ENCODE assay signal across 9 cellular contexts in the genomic region with DNA sequence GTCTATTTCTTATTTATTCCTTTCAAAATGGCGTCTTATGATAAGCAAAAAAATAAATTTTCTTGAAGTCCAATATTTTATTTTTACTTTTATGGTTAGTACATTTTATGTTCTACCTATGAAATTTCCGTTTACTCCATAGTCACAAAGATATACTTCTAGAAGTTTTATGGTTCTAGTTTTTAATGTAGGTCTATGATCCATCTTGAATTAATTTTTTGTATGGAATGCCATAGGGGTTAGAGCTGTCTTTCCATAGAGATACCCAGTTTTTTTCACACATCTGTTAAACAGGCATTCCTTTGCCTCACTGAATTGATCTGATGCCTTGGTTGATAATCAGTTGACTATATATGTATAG. TPM values are rescaled to one million over a fixed set of nuclear protein-coding genes. Genes with fewer than 3 reads are reported as not detected.
DNase-seq lines count a peak whose midpoint lies in the region; ATAC-seq lines count a peak whose summit lies in the region.
"Had no signal": no experiment of that assay in that cellular context is flagged by ENCODE, and none has a peak within 500 bp of the region (broad histone marks: within the 10 kb centered on the region; RNA-seq: fewer than 3 reads in every experiment).

No MANE protein-coding gene starts in this region.

- H3K9me3 ChIP-seq in iPS-20b (ENCODE audit: insufficient read depth, low read depth, low read length) (no peaks in the 10 kb centered on the region; the same call in 1 of the 2 replicates), subcutaneous abdominal adipose tissue (ENCODE audit: control insufficient read depth in 5 of 5, low read length in 5 of 5) (peaks cover 0 to 8% (median 6%) of the 10 kb centered on the region in 5 donors)
- H3K9me3 ChIP-seq: neutrophil had no signal

- H3K27me3 Mint-ChIP-seq in T-helper 1 cell treated with Interleukin-12 subunit alpha and Interleukin-12 subunit beta and Interleukin-4 antibody, amounts not matched to agents 30 μg/mL and 1 μg/mL, for 36 hours (ENCODE audit: low read depth): peaks cover 17% of the 10 kb centered on the region
- H3K27me3 Mint-ChIP-seq in activated naive CD8-positive, alpha-beta T cell treated with anti-CD3 and anti-CD28 coated beads for 36 hours: peaks cover 37% of the 10 kb centered on the region
- peaks cover 20% of the 10 kb centered on the region for H3K27me3 Mint-ChIP-seq in activated naive CD4-positive, alpha-beta T cell treated with anti-CD3 and anti-CD28 coated beads, Interleukin-2, amount 10 ng/mL, durations not matched to agents 7 days and 5 days

- H3K9me3 Mint-ChIP-seq in T-helper 1 cell treated with Interleukin-12 subunit alpha and Interleukin-12 subunit beta and Interleukin-4 antibody, amounts not matched to agents 30 μg/mL and 1 μg/mL, for 36 hours: peaks cover 5% of the 10 kb centered on the region
- H3K9me3 Mint-ChIP-seq in activated naive CD8-positive, alpha-beta T cell treated with anti-CD3 and anti-CD28 coated beads for 36 hours: peaks cover 6% of the 10 kb centered on the region
- peaks cover 6% of the 10 kb centered on the region for H3K9me3 Mint-ChIP-seq in activated naive CD4-positive, alpha-beta T cell treated with anti-CD3 and anti-CD28 coated beads, Interleukin-2, amount 10 ng/mL, durations not matched to agents 7 days and 5 days

- H3K4me3 ChIP-seq in iPS-20b (ENCODE audit: low read length): peak overlapping the region; percentile 68
- H3K4me3 ChIP-seq in subcutaneous abdominal adipose tissue (ENCODE audit: low read depth in 1 of 5, low read length in 5 of 5): peak overlapping the region in 3 of 5 donors; percentile 65 to 74 (median 70)

- H3K27me3 ChIP-seq in iPS-20b (ENCODE audit: insufficient read depth, low read length) (peaks cover 47% of the 10 kb centered on the region), subcutaneous abdominal adipose tissue (ENCODE audit: control insufficient read depth in 5 of 5, insufficient read depth in 4 of 5, low read length in 5 of 5) (peaks cover 0 to 2% (median 0%) of the 10 kb centered on the region in 5 donors)

- H3K36me3 ChIP-seq in iPS-20b (ENCODE audit: insufficient read depth, low read depth, low read length) (no peaks in the 10 kb centered on the region), subcutaneous abdominal adipose tissue (ENCODE audit: control insufficient read depth in 5 of 5, insufficient read depth in 5 of 5, low read length in 5 of 5) (no peaks in the 10 kb centered on the region)
- H3K36me3 ChIP-seq: neutrophil had no signal

- H3K27ac Mint-ChIP-seq in T-helper 1 cell treated with Interleukin-12 subunit alpha and Interleukin-12 subunit beta and Interleukin-4 antibody, amounts not matched to agents 30 μg/mL and 1 μg/mL, for 36 hours: no peak overlapping the region
- no peak overlapping the region for H3K27ac Mint-ChIP-seq in activated naive CD8-positive, alpha-beta T cell treated with anti-CD3 and anti-CD28 coated beads for 36 hours
- no peak overlapping the region for H3K27ac Mint-ChIP-seq in activated naive CD4-positive, alpha-beta T cell treated with anti-CD3 and anti-CD28 coated beads, Interleukin-2, amount 10 ng/mL, durations not matched to agents 7 days and 5 days

- CTCF ChIA-PET in activated naive CD4-positive, alpha-beta T cell treated with anti-CD3 and anti-CD28 coated beads, Interleukin-2, amount 10 ng/mL, durations not matched to agents 7 days and 5 days (lab: Charles Lee): interaction anchor here (1.2 to 1.4 kb wide), 2 partner anchors 46 to 97 kb away, joined by 3 read pairs; no protein-coding TSS in a partner anchor

- H3K4me1 ChIP-seq in iPS-20b (ENCODE audit: insufficient read depth, low read length) (peaks cover 5% of the 10 kb centered on the region; the same call in 1 of the 2 replicates), subcutaneous abdominal adipose tissue (ENCODE audit: control insufficient read depth in 5 of 5, insufficient read depth in 5 of 5, low read length in 5 of 5) (peaks cover 0 to 9% (median 8%) of the 10 kb centered on the region in 5 donors)

- no peak for ATAC-seq in HG03342 (IDR thresholded peaks at IDR 0.05; ENCODE audit: unreplicated experiment)

- peaks cover 11% of the 10 kb centered on the region for H3K4me1 Mint-ChIP-seq in T-helper 1 cell treated with Interleukin-12 subunit alpha and Interleukin-12 subunit beta and Interleukin-4 antibody, amounts not matched to agents 30 μg/mL and 1 μg/mL, for 36 hours (ENCODE audit: low read depth)
- peaks cover 10% of the 10 kb centered on the region for H3K4me1 Mint-ChIP-seq in activated naive CD8-positive, alpha-beta T cell treated with anti-CD3 and anti-CD28 coated beads for 36 hours
- H3K4me1 Mint-ChIP-seq in activated naive CD4-positive, alpha-beta T cell treated with anti-CD3 and anti-CD28 coated beads, Interleukin-2, amount 10 ng/mL, durations not matched to agents 7 days and 5 days: peaks cover 7% of the 10 kb centered on the region

- DNase-seq in T-helper 1 cell (no peak), NCI-H748 (lab: John Stamatoyannopoulos, UW; ENCODE audit: unreplicated experiment) (no peak)
- DNase-seq in activated naive CD8-positive, alpha-beta T cell treated with anti-CD3 and anti-CD28 coated beads for 36 hours: no peak
- no peak for DNase-seq in activated naive CD4-positive, alpha-beta T cell treated with anti-CD3 and anti-CD28 coated beads, Interleukin-2, amount 10 ng/mL, durations not matched to agents 7 days and 5 days

- peak overlapping the region; percentile 5 for H3K4me3 Mint-ChIP-seq in T-helper 1 cell treated with Interleukin-12 subunit alpha and Interleukin-12 subunit beta and Interleukin-4 antibody, amounts not matched to agents 30 μg/mL and 1 μg/mL, for 36 hours
- H3K4me3 Mint-ChIP-seq in activated naive CD8-positive, alpha-beta T cell treated with anti-CD3 and anti-CD28 coated beads for 36 hours: peak overlapping the region; percentile 63
- H3K4me3 Mint-ChIP-seq in activated naive CD4-positive, alpha-beta T cell treated with anti-CD3 and anti-CD28 coated beads, Interleukin-2, amount 10 ng/mL, durations not matched to agents 7 days and 5 days: no peak overlapping the region

- H3K27ac ChIP-seq in iPS-20b (ENCODE audit: low read length) (no peak overlapping the region), subcutaneous abdominal adipose tissue (ENCODE audit: low read depth, low read length) (no peak overlapping the region)
- H3K27ac ChIP-seq: neutrophil had no signal

- H3K36me3 Mint-ChIP-seq in T-helper 1 cell treated with Interleukin-12 subunit alpha and Interleukin-12 subunit beta and Interleukin-4 antibody, amounts not matched to agents 30 μg/mL and 1 μg/mL, for 36 hours (ENCODE audit: low read depth): no peaks in the 10 kb centered on the region
- no peaks in the 10 kb centered on the region for H3K36me3 Mint-ChIP-seq in activated naive CD8-positive, alpha-beta T cell treated with anti-CD3 and anti-CD28 coated beads for 36 hours
- H3K36me3 Mint-ChIP-seq in activated naive CD4-positive, alpha-beta T cell treated with anti-CD3 and anti-CD28 coated beads, Interleukin-2, amount 10 ng/mL, durations not matched to agents 7 days and 5 days: no peaks in the 10 kb centered on the region

- H3K9ac ChIP-seq in iPS-20b (ENCODE audit: low read depth, low read length) (peak overlapping the region; percentile 72; the same call in 1 of the 2 replicates), subcutaneous abdominal adipose tissue (ENCODE audit: low read length in 5 of 5) (peak overlapping the region in 3 of 5 donors; percentile 35 to 65 (median 52))

RNA-seq across cellular contexts. Expression of a gene that starts 24.9 kb away (rescaled TPM):
- not detected for total RNA-seq in activated naive CD8-positive, alpha-beta T cell treated with anti-CD3 and anti-CD28 coated beads for 36 hours
